Comparison of ENCODE assay signal across 13 cellular contexts in the genomic region with DNA sequence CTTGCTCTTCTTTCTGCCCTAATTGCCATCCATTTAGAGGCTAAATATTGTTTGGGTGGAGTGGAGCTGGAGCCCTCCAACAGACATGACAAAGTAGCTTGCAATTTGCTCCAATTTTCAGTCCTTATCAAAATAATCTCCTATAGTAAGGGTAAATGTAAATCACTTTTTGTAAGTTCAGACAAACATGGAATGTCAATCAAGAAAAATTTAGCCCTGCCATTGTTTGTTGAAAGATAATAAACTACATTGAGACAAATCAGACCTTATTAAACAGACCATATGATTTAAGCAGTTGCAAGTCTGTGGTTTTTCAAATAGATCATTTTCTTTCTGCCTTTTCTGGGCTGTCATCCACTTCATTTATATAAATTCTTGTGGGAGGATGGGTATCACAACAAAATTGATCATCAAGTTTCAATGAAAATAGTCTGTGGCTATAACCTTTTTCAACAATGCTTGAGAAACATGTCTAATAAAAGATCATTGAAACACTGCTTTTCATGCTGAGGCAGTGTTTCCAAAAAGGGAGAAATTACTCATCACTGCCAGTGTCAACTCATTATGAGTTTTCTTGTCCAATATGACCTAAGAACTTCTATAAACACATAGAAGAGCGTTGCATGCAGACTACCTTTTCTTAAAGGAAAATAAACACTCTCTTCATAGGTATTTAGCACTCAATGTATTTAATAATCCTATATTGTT.
A peak's percentile ranks its signal among the peaks of the same experiment; 100 is the strongest.
DNase-seq lines count a peak whose midpoint lies in the region; ATAC-seq, FAIRE-seq and TF ChIP-seq lines count a peak whose summit lies in the region.
"Had no signal": no experiment of that assay in that cellular context is flagged by ENCODE, and none has a peak within 500 bp of the region (broad histone marks: within the 10 kb centered on the region; RNA-seq: fewer than 3 reads in every experiment).

No MANE protein-coding gene starts in this region.

- RAD21 ChIA-PET in GM12878 (lab: Charles Lee; ENCODE audit: unreplicated experiment): no interaction called here

- H3K27ac ChIP-seq in GM12878 (ENCODE audit: control insufficient read depth, insufficient read depth): no peak overlapping the region
- H3K27ac ChIP-seq: right atrium auricular region had no signal

- H3K4me2 ChIP-seq in GM12878 (ENCODE audit: control insufficient read depth, insufficient read depth): no peak overlapping the region

- H4K20me1 ChIP-seq in GM12878 (ENCODE audit: control insufficient read depth, insufficient read depth): no peaks in the 10 kb centered on the region

- DNase-seq in ELR (ENCODE audit: low read depth): peak; percentile 32
- no peak for DNase-seq in GM12878 (ENCODE audit: low read depth, low spot score)
- DNase-seq in pons (ENCODE audit: low spot score): no peak
- DNase-seq in NCI-H146 treated with DMSO at 0.1 percent for 48 hours (lab: John Stamatoyannopoulos, UW; ENCODE audit: unreplicated experiment): no peak
- DNase-seq in NCI-H128 (lab: John Stamatoyannopoulos, UW; ENCODE audit: unreplicated experiment): no peak
- DNase-seq: activated gamma-delta T cell treated with Interleukin-2 at 50 U/mL for 16 hours, cerebellar nuclear complex, naive B cell, NCI-H2081, substantia nigra had no signal

- H3K4me1 ChIP-seq in GM12878 (ENCODE audit: control insufficient read depth, insufficient read depth, low read length): no peaks in the 10 kb centered on the region
- H3K4me1 ChIP-seq: right atrium auricular region had no signal

- TF ChIP-seq POLR2A in GM12878 (IDR thresholded peaks at IDR 0.05; ENCODE audit: low read depth, low read length): no peak

- no peaks in the 10 kb centered on the region for H3K27me3 ChIP-seq in GM12878 (replicated peaks in 1 of 2; ENCODE audit: control insufficient read depth in 2 of 2, insufficient read depth in 2 of 2, low read length in 1 of 2)
- H3K27me3 ChIP-seq: right atrium auricular region had no signal

- ATAC-seq in GM18520 (IDR thresholded peaks at IDR 0.05; ENCODE audit: unreplicated experiment): peak; percentile 62
- peak; percentile 81 for ATAC-seq in HG03565 (IDR thresholded peaks at IDR 0.05; ENCODE audit: unreplicated experiment)
- no peak; the same call in 2 of the 3 replicates for ATAC-seq in GM12878

- no peaks in the 10 kb centered on the region for H3K9me3 ChIP-seq in GM12878 (replicated peaks; ENCODE audit: control insufficient read depth, insufficient read depth, low read length)
- H3K9me3 ChIP-seq: right atrium auricular region had no signal

- no peak for FAIRE-seq in GM12878 (lab: Jason Lieb, UNC)

- no peak overlapping the region for H3K9ac ChIP-seq in GM12878 (ENCODE audit: control insufficient read depth, insufficient read depth, low read length)

- H3K4me3 ChIP-seq in GM12878: no peak overlapping the region
- H3K4me3 ChIP-seq: right atrium auricular region had no signal

- TF ChIP-seq CTCF in GM12878 (IDR thresholded peaks at IDR 0.05 in 2 of 3, conservative IDR thresholded peaks at IDR 0.05 in 1 of 3; ENCODE audit: control insufficient read depth in 2 of 3, extremely low read depth in 1 of 3, insufficient read depth in 1 of 3, low read depth in 3 of 3, low read length in 3 of 3): no peak

- no peaks in the 10 kb centered on the region for H3K36me3 ChIP-seq in GM12878 (ENCODE audit: control insufficient read depth in 2 of 2, insufficient read depth in 2 of 2, low read length in 1 of 2)
- H3K36me3 ChIP-seq: right atrium auricular region had no signal

- WGBS in GM12878 (ENCODE audit: insufficient coverage, insufficient replicate concordance, low lambda C conversion rate, missing lambda C conversion rate): 0% methylated on average over 1 of the region's 1 CpG

- in situ Hi-C loops in GM12878 (cut with MboI): no loop called here

- intact Hi-C loops in GM12878 (cut with micrococcal nuclease; ENCODE audit: unreplicated experiment): no loop called here

- no peak for TF ChIP-seq RAD21 in GM12878 (IDR thresholded peaks at IDR 0.05; ENCODE audit: insufficient read depth, low read depth, low read length)

- no peak for TF ChIP-seq EP300 in GM12878 (IDR thresholded peaks at IDR 0.05; ENCODE audit: borderline replicate concordance in 1 of 2, control insufficient read depth in 1 of 2, low read depth in 2 of 2, low read length in 2 of 2)

- H3K79me2 ChIP-seq in GM12878 (ENCODE audit: control insufficient read depth, insufficient read depth, low read length): no peaks in the 10 kb centered on the region

- no peak overlapping the region for H2AFZ ChIP-seq in GM12878 (ENCODE audit: control insufficient read depth, low read depth, low read length)

- BruUV-seq in GM12878 (replicated peaks; lab: Mats Ljungman, UMichigan): no TSS peak

- POLR2A ChIA-PET in GM12878 (lab: Charles Lee): no interaction called here

- CTCF ChIA-PET in GM12878 (lab: Yijun Ruan, JAX): no interaction called here

- SMC1A ChIA-PET in GM12878 (lab: Charles Lee; ENCODE audit: uncharacterized antibody, unreplicated experiment): interaction anchor here (0.6 kb wide), 1 partner anchor 9 kb away, joined by 3 read pairs; no protein-coding TSS in a partner anchor

TF ChIP-seq in GM12878, 131 proteins besides CTCF, POLR2A, EP300 and RAD21:
- TF ChIP-seq MEF2A (IDR thresholded peaks at IDR 0.05; ENCODE audit: insufficient read depth, low read depth, low read length) (0 out of 2 replicates have a peak, but pooled peaks have one; percentile 35), ZNF622 (IDR thresholded peaks at IDR 0.05) (no peak)
